Comparison of ENCODE assay signal across 1 cellular context in the genomic region with DNA sequence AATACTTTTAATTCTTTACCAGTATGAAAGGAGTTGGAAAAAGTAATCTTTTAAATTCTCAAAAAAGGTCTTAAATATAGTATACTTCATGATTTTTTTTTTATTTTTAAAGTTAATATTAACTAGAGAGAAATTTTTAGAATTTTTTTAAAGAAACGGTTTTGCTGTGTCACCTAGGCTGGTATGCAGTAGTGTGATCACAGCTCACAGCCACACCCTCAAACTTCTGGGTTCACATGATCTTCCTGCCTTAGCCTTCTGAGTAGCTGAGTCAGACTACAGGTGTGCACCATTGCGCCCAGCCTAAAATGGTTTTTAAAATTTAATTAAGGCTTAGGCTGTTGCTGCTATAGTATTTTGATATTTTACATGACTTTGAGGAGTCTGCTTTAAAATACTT.
TF ChIP-seq lines count a peak whose summit lies in the region.

No MANE protein-coding gene starts in this region.

TF ChIP-seq in HCT116, 20 proteins besides CTCF, POLR2A, EP300 and RAD21 (continued from another document):
- TF ChIP-seq EZH2 (IDR thresholded peaks at IDR 0.05) (no peak), CBX3 (IDR thresholded peaks at IDR 0.05; ENCODE audit: low read depth) (peak; percentile 40; the same call in 1 of the 2 replicates)
